ENCODE assay signal across 16 cellular contexts in the genomic region with DNA sequence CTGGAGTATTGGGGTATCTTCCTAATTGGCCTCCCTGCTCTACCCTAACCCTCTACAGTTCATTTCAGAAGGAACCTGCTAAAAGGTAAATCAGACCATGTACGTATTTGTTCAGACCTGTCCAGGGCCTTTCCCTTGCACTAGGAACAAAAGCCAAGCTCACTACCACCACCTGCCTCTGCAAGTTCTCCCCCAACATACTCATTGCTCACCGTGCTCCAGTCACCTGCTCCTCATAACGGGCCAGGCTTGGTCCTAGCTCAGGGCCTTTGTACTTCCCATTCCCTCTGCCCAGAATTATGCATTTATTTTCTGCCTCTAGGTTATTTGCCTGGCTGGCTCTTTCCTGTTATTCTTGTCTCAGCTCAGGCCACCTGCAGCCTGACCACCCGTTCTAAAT. TPM values are rescaled to one million over a fixed set of nuclear protein-coding genes. Genes with fewer than 3 reads are reported as not detected.
"Had no signal": no experiment of that assay in that cellular context is flagged by ENCODE, and none has a peak within 500 bp of the region (broad histone marks: within the 10 kb centered on the region; RNA-seq: fewer than 3 reads in every experiment).

No MANE protein-coding gene starts in this region.

- H3K27me3 ChIP-seq: body of pancreas, gastroesophageal sphincter, heart right ventricle, upper lobe of right lung had no signal

- DNase-seq: activated CD4-positive, alpha-beta T cell treated with anti-CD3 and anti-CD28 coated beads, Interleukin-2, amount 10 ng/mL, durations not matched to agents 24 days and 14 days; activated CD8-positive, alpha-beta T cell treated with anti-CD3 and anti-CD28 coated beads, Interleukin-2, amount 10 ng/mL, durations not matched to agents 7 days and 5 days; activated naive CD4-positive, alpha-beta T cell treated with Interleukin-2 at 50 U/mL for 16 hours; activated T-cell treated with anti-CD3 and anti-CD28 coated beads, Interleukin-2, amount 50 U/mL, for 24 hours; body of pancreas; central memory CD4-positive, alpha-beta T cell; heart right ventricle; kidney glomerular epithelial cell; left ventricle myocardium inferior; retina; stimulated activated naive CD4-positive, alpha-beta T cell; T1000; upper lobe of right lung had no signal

- H3K4me1 ChIP-seq: body of pancreas, upper lobe of right lung had no signal

- H3K27ac ChIP-seq: body of pancreas, gastroesophageal sphincter, heart right ventricle, left ventricle myocardium inferior, upper lobe of right lung had no signal

- H3K4me1 Mint-ChIP-seq: activated CD4-positive, alpha-beta T cell treated with anti-CD3 and anti-CD28 coated beads, Interleukin-2, amount 10 ng/mL, durations not matched to agents 24 days and 14 days had no signal

- H3K9me3 ChIP-seq: body of pancreas, gastroesophageal sphincter, heart right ventricle, left ventricle myocardium inferior, upper lobe of right lung had no signal

- ATAC-seq: activated CD8-positive, alpha-beta T cell treated with anti-CD3 and anti-CD28 coated beads, Interleukin-2, amount 10 ng/mL, durations not matched to agents 7 days and 5 days; body of pancreas; gastroesophageal sphincter; heart right ventricle; upper lobe of right lung had no signal

- H3K36me3 ChIP-seq: gastroesophageal sphincter, left ventricle myocardium inferior, upper lobe of right lung had no signal

- H3K9me3 Mint-ChIP-seq: activated CD4-positive, alpha-beta T cell treated with anti-CD3 and anti-CD28 coated beads, Interleukin-2, amount 10 ng/mL, durations not matched to agents 24 days and 14 days; activated T-cell treated with anti-CD3 and anti-CD28 coated beads, Interleukin-2, amount 50 U/mL, for 24 hours; activated T-helper 2 cell treated with anti-CD3 and anti-CD28 coated beads, Interferon-gamma antibody, Interleukin-2, Interleukin-4, amounts not matched to agents 10 μg/mL and 5 μg/mL and 100 μg/mL, durations not matched to agents 14 hours and 24 hours and 36 hours had no signal

- H3K27ac Mint-ChIP-seq: activated CD4-positive, alpha-beta T cell treated with anti-CD3 and anti-CD28 coated beads, Interleukin-2, amount 10 ng/mL, durations not matched to agents 24 days and 14 days; activated CD8-positive, alpha-beta T cell treated with anti-CD3 and anti-CD28 coated beads, Interleukin-2, amount 10 ng/mL, durations not matched to agents 7 days and 5 days; activated T-cell treated with anti-CD3 and anti-CD28 coated beads, Interleukin-2, amount 50 U/mL, for 24 hours; activated T-helper 2 cell treated with anti-CD3 and anti-CD28 coated beads, Interferon-gamma antibody, Interleukin-2, Interleukin-4, amounts not matched to agents 10 μg/mL and 5 μg/mL and 100 μg/mL, durations not matched to agents 14 hours and 24 hours and 36 hours had no signal

- H3K4me3 Mint-ChIP-seq: activated CD4-positive, alpha-beta T cell treated with anti-CD3 and anti-CD28 coated beads, Interleukin-2, amount 10 ng/mL, durations not matched to agents 24 days and 14 days; activated CD8-positive, alpha-beta T cell treated with anti-CD3 and anti-CD28 coated beads, Interleukin-2, amount 10 ng/mL, durations not matched to agents 7 days and 5 days; activated T-cell treated with anti-CD3 and anti-CD28 coated beads, Interleukin-2, amount 50 U/mL, for 24 hours had no signal

- H3K4me3 ChIP-seq: body of pancreas, gastroesophageal sphincter, heart right ventricle, left ventricle myocardium inferior, upper lobe of right lung had no signal

RNA-seq across cellular contexts. Expression of a gene that starts 4.8 kb away (rescaled TPM):
- total RNA-seq: activated CD4-positive, alpha-beta T cell treated with anti-CD3 and anti-CD28 coated beads, Interleukin-2, amount 10 ng/mL, durations not matched to agents 24 days and 14 days; activated CD8-positive, alpha-beta T cell treated with anti-CD3 and anti-CD28 coated beads, Interleukin-2, amount 10 ng/mL, durations not matched to agents 7 days and 5 days; activated T-helper 2 cell treated with anti-CD3 and anti-CD28 coated beads, Interferon-gamma antibody, Interleukin-2, Interleukin-4, amounts not matched to agents 10 μg/mL and 5 μg/mL and 100 μg/mL, durations not matched to agents 14 hours and 24 hours and 36 hours had no signal
- polyA plus RNA-seq: neural cell had no signal
